22 cellular contexts compared by ENCODE assay signal in genomic region chr17:81193470-81194224, GRCh38. TPM values are rescaled to one million over a fixed set of nuclear protein-coding genes. Genes with fewer than 3 reads are reported as not detected.
A peak's percentile ranks its signal among the peaks of the same experiment; 100 is the strongest.
DNase-seq lines count a peak whose midpoint lies in the region; ATAC-seq, FAIRE-seq and TF ChIP-seq lines count a peak whose summit lies in the region.
"Had no signal": no experiment of that assay in that cellular context is flagged by ENCODE, and none has a peak within 500 bp of the region (broad histone marks: within the 10 kb centered on the region; RNA-seq: fewer than 3 reads in every experiment).

No MANE protein-coding gene starts in this region.

- peaks cover 2% of the 10 kb centered on the region for H3K4me1 ChIP-seq in upper lobe of right lung

- H3K27ac ChIP-seq in upper lobe of right lung, result no peak overlapping the region
- H3K27ac ChIP-seq: BLaER1 treated with 17β-estradiol and CSF1 and Interleukin-3, amounts not matched to agents 10 nM and 100 nM; GM23248 had no signal

- no peaks in the 10 kb centered on the region for H3K27me3 ChIP-seq in upper lobe of right lung
- H3K27me3 ChIP-seq: BLaER1 treated with 17β-estradiol and CSF1 and Interleukin-3, amounts not matched to agents 10 nM and 100 nM had no signal

- TF ChIP-seq CTCF in fibroblast of mammary gland (conservative IDR thresholded peaks at IDR 0.05; ENCODE audit: control insufficient read depth, insufficient read depth, low read depth, low read length) (no peak), upper lobe of right lung (IDR thresholded peaks at IDR 0.05) (no peak)

- ATAC-seq in upper lobe of right lung (peak; percentile 7), HG03039 (IDR thresholded peaks at IDR 0.05; ENCODE audit: unreplicated experiment) (no peak)

- H3K9me3 ChIP-seq in upper lobe of right lung, result no peaks in the 10 kb centered on the region
- H3K9me3 ChIP-seq: BLaER1 treated with 17β-estradiol and CSF1 and Interleukin-3, amounts not matched to agents 10 nM and 100 nM had no signal

- peak; percentile 36 for FAIRE-seq in GM12892 (lab: Jason Lieb, UNC)
- FAIRE-seq: GM12891, RCC 7860 had no signal

- TF ChIP-seq POLR2A in GM12892 (IDR thresholded peaks at IDR 0.05; ENCODE audit: low read depth, low read length), result no peak

- H3K36me3 ChIP-seq in upper lobe of right lung, result peaks cover under 1% of the 10 kb centered on the region

- H3K4me3 ChIP-seq in fibroblast of mammary gland (ENCODE audit: control insufficient read depth, low read depth, low read length), result no peak overlapping the region
- H3K4me3 ChIP-seq in upper lobe of right lung, result no peak overlapping the region
- H3K4me3 ChIP-seq: BLaER1 treated with 17β-estradiol and CSF1 and Interleukin-3, amounts not matched to agents 10 nM and 100 nM; GM23248 had no signal

- intact Hi-C loops in upper lobe of right lung (cut with DNase I), result no loop called here

- DNase-seq in GM12892 (ENCODE audit: insufficient read length) (no peak), fibroblast of mammary gland (ENCODE audit: low read depth) (peak; percentile 28), upper lobe of right lung (no peak), NCI-H2081 (lab: John Stamatoyannopoulos, UW) (no peak), NCI-H82 (lab: John Stamatoyannopoulos, UW) (no peak)
- DNase-seq: COR-L47, DMS153, EL, GM23248, Karpas-422, MM.1S, NCI-H1105 treated with DMSO at 0.1 percent for 48 hours, NCI-H187 treated with DMSO at 0.1 percent for 48 hours, NCI-H2171, NCI-H774, SIG-M5 had no signal

TF ChIP-seq in PFSK-1, 5 proteins besides CTCF, POLR2A, EP300 and RAD21:
- TF ChIP-seq POLR2AphosphoS5 (IDR thresholded peaks at IDR 0.05; ENCODE audit: low read depth, low read length) (peak; percentile 54; the same call in 1 of the 2 replicates), REST (IDR thresholded peaks at IDR 0.05; ENCODE audit: insufficient read depth in 1 of 2, low read depth in 2 of 2, low read length in 2 of 2) (no peak), FOXP2 (optimal IDR thresholded peaks at IDR 0.05; ENCODE audit: borderline replicate concordance, extremely low read depth, extremely low read length, insufficient read depth) (peak; percentile 77)
TF ChIP-seq in PFSK-1: peak in this region for 2.

RNA-seq across cellular contexts. Expression of gene AATK, which starts 27.6 kb away (rescaled TPM):
- polyA plus RNA-seq in GM12892 (2012; ENCODE audit: missing spikeins), result not detected
- polyA plus RNA-seq in PFSK-1 (2012; ENCODE audit: insufficient read length, low read depth), result 18.3 TPM
- 72.5 TPM for total RNA-seq in upper lobe of right lung

RNA-seq across cellular contexts. Expression of gene PVALEF, which starts 28.3 kb away (rescaled TPM):
- polyA plus RNA-seq in GM12892 (2012; ENCODE audit: missing spikeins), result not detected
- polyA plus RNA-seq in PFSK-1 (2012; ENCODE audit: insufficient read length, low read depth), result not detected
- total RNA-seq in upper lobe of right lung, result not detected
- total RNA-seq: GM23248, NCI-H460 had no signal
- polyA plus RNA-seq: GM23248 had no signal

RNA-seq across cellular contexts. Expression of gene CEP131, which starts 29.1 kb away (rescaled TPM):
- 4.8 TPM for polyA plus RNA-seq in GM12892 (2012; ENCODE audit: missing spikeins)
- polyA plus RNA-seq in PFSK-1 (2012; ENCODE audit: insufficient read length, low read depth), result 129 TPM
- 7.5 TPM for total RNA-seq in upper lobe of right lung

RNA-seq across cellular contexts. Expression of gene TEPSIN, which starts 45.2 kb away (rescaled TPM):
- polyA plus RNA-seq in GM12892 (2012; ENCODE audit: missing spikeins), result 9.7 TPM
- 48.5 TPM for polyA plus RNA-seq in PFSK-1 (2012; ENCODE audit: insufficient read length, low read depth)
- 40.2 TPM for total RNA-seq in upper lobe of right lung

RNA-seq across cellular contexts. Expression of gene NDUFAF8, which starts 45.5 kb away (rescaled TPM):
- 156 TPM for polyA plus RNA-seq in GM12892 (2012; ENCODE audit: missing spikeins)
- polyA plus RNA-seq in PFSK-1 (2012; ENCODE audit: insufficient read length, low read depth), result 109 TPM
- 32.6 TPM for total RNA-seq in upper lobe of right lung
